ENCODE assay signal across 20 cellular contexts in genomic region chr9:68838245-68838644, GRCh38.
DNase-seq lines count a peak whose midpoint lies in the region; ATAC-seq and TF ChIP-seq lines count a peak whose summit lies in the region.
"Had no signal": no experiment of that assay in that cellular context is flagged by ENCODE, and none has a peak within 500 bp of the region (broad histone marks: within the 10 kb centered on the region; RNA-seq: fewer than 3 reads in every experiment).

No MANE protein-coding gene starts in this region.

- H3K27ac ChIP-seq in heart right ventricle (peak overlapping the region in 9 of 10 donors; percentile 18 to 67 (median 24)), right cardiac atrium (ENCODE audit: low read length) (no peak overlapping the region), neutrophil (peak overlapping the region; percentile 3), PC-3 (ENCODE audit: low read length) (no peak overlapping the region)

- no peak for DNase-seq in heart right ventricle
- no peak for DNase-seq in right cardiac atrium
- peak; percentile 11 for DNase-seq in foreskin melanocyte
- no peak for DNase-seq in activated CD8-positive, alpha-beta memory T cell treated with anti-CD3 and anti-CD28 coated beads, Interleukin-2, amount 50 U/mL, for 48 hours
- no peak for DNase-seq in PC-3
- DNase-seq: ACHN; BE2C; C1 segment of cervical spinal cord; CD4-positive, CD25-positive, alpha-beta regulatory T cell; CD8-positive, alpha-beta memory T cell; COR-L47; DMS 273 treated with DMSO at 0.1 percent for 48 hours; DMS53; DND-41; EL; H9 had no signal

- TF ChIP-seq CTCF in heart right ventricle (IDR thresholded peaks at IDR 0.05) (no peak), neutrophil (IDR thresholded peaks at IDR 0.05) (no peak), PC-3 (conservative IDR thresholded peaks at IDR 0.05; ENCODE audit: low read depth, low read length) (no peak)

- H3K9me3 ChIP-seq in heart right ventricle (no peaks in the 10 kb centered on the region), right cardiac atrium (ENCODE audit: control insufficient read depth, low read length) (no peaks in the 10 kb centered on the region), neutrophil (no peaks in the 10 kb centered on the region), PC-3 (ENCODE audit: low read length) (no peaks in the 10 kb centered on the region)
- H3K9me3 ChIP-seq: BE2C had no signal

- H2AFZ ChIP-seq in PC-3 (ENCODE audit: low read length), result no peak overlapping the region

- no TSS peak for BruUV-seq in PC-3 (replicated peaks; lab: Mats Ljungman, UMichigan)

- CTCF ChIA-PET in PC-3 (lab: Charles Lee), result no interaction called here

- H3K79me2 ChIP-seq in PC-3 (ENCODE audit: low read length), result no peaks in the 10 kb centered on the region

- H3K4me3 ChIP-seq in heart right ventricle, result no peak overlapping the region
- no peak overlapping the region for H3K4me3 ChIP-seq in right cardiac atrium (ENCODE audit: low read length)
- H3K4me3 ChIP-seq in neutrophil (ENCODE audit: low read depth in 1 of 2, low read length in 1 of 2), result no peak overlapping the region
- no peak overlapping the region for H3K4me3 ChIP-seq in PC-3 (ENCODE audit: low read length)
- H3K4me3 ChIP-seq: GM12878 had no signal

- no peaks in the 10 kb centered on the region for H3F3A ChIP-seq in PC-3 (ENCODE audit: low read length, unreplicated experiment)

- intact Hi-C loops in heart right ventricle (cut with DNase I) (loop anchor here in 3 of 10 donors (5.0 to 10.0 kb wide), 5 partner anchors 53 to 253 kb away; partner anchors contain the start of gene PIP5K1B (in 1 of the 3)), right cardiac atrium (cut with DNase I) (no loop called here), PC-3 (cut with micrococcal nuclease) (no loop called here)

- POLR2A ChIA-PET in PC-3 (lab: Charles Lee; ENCODE audit: unreplicated experiment), result no interaction called here

- no peaks in the 10 kb centered on the region for H3K9me2 ChIP-seq in PC-3 (replicated peaks; ENCODE audit: low read length)

- H3K36me3 ChIP-seq in heart right ventricle (no peaks in the 10 kb centered on the region), neutrophil (no peaks in the 10 kb centered on the region), PC-3 (ENCODE audit: low read depth, low read length) (no peaks in the 10 kb centered on the region)
- H3K36me3 ChIP-seq: BE2C had no signal

- peak in 1 of 8 donors; percentile 39 for ATAC-seq in heart right ventricle
- ATAC-seq in right cardiac atrium, result no peak
- ATAC-seq in PC-3, result no peak
- no peak for ATAC-seq in HG03095 (IDR thresholded peaks at IDR 0.05; ENCODE audit: unreplicated experiment)
- ATAC-seq: GM12878, HepG2 had no signal

- H3K4me1 ChIP-seq in heart right ventricle, result peaks cover under 1 to 58% (median 25%) of the 10 kb centered on the region in 9 donors
- peaks cover 7% of the 10 kb centered on the region for H3K4me1 ChIP-seq in right cardiac atrium (ENCODE audit: control insufficient read depth, insufficient read depth, low read length)
- H3K4me1 ChIP-seq in neutrophil (ENCODE audit: control insufficient read depth in 1 of 2, insufficient read depth in 1 of 2, low read depth in 1 of 2, low read length in 1 of 2), result peaks cover 37 to 58% of the 10 kb centered on the region in 2 experiments
- H3K4me1 ChIP-seq in PC-3 (ENCODE audit: insufficient read depth, low read length), result no peaks in the 10 kb centered on the region
- H3K4me1 ChIP-seq: BE2C had no signal

- H3K27me3 ChIP-seq in heart right ventricle, result no peaks in the 10 kb centered on the region
- H3K27me3 ChIP-seq in right cardiac atrium (ENCODE audit: control insufficient read depth, insufficient read depth), result no peaks in the 10 kb centered on the region
- H3K27me3 ChIP-seq in neutrophil, result no peaks in the 10 kb centered on the region
- peaks cover 42% of the 10 kb centered on the region for H3K27me3 ChIP-seq in PC-3 (ENCODE audit: low read length)

- H3K4me2 ChIP-seq in PC-3 (ENCODE audit: low read length), result no peak overlapping the region

- H4K20me1 ChIP-seq in PC-3 (ENCODE audit: low read length), result no peaks in the 10 kb centered on the region

- 26 to 33% methylated on average over 1 of the region's 1 CpG for WGBS in heart right ventricle, 2 donors
- 36% methylated on average over 1 of the region's 1 CpG for WGBS in right cardiac atrium

- no peak overlapping the region for H3K9ac ChIP-seq in PC-3 (ENCODE audit: low read length)

Comparison
In these comparisons a context has a peak if more than half of its experiments do, and no peak if none do; other contexts are left out.
1. H3K27ac ChIP-seq: peak in heart right ventricle (9 of 10) and neutrophil (single experiment); none in right cardiac atrium (single experiment) and PC-3 (single experiment).